ENCODE assay signal across 6 cellular contexts in the genomic region with DNA sequence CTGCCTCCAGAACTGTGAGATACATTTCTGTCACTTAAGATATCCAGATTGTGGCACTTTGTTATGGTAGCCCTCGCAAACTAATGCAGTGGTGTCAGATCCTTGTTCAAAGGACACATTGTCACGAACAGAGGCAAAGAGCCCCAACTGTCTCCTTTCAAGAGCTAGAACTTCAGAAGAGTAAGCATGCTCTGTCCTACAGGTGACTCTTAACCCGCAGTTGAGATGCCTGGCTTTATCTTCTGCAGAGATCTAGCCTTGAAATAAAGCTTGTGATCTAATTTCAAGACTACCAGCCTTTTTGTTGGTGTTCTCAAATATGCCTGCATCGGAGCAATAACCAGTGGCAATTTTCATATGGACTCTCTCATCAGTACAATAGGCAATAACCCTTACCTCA.
"Had no signal": no experiment of that assay in that cellular context is flagged by ENCODE, and none has a peak within 500 bp of the region (broad histone marks: within the 10 kb centered on the region; RNA-seq: fewer than 3 reads in every experiment).

No MANE protein-coding gene starts in this region.

- DNase-seq: H7, HFFc6, IMR-90 had no signal

- H3K9me3 ChIP-seq: HAP-1 had no signal

- H3K36me3 ChIP-seq: HAP-1 had no signal

- H3K4me3 Mint-ChIP-seq: GM23338, HFFc6 had no signal

- H3K27ac Mint-ChIP-seq: GM23338, HFFc6 had no signal

- H3K4me2 ChIP-seq: GM23338 had no signal

- FAIRE-seq: HTR-8/SVneo had no signal

- H3K4me1 ChIP-seq: HAP-1 had no signal

- H3K9me3 Mint-ChIP-seq: GM23338, HFFc6 had no signal

- H3K4me3 ChIP-seq: GM23338, HAP-1 had no signal
